Comparison of ENCODE assay signal across 1 cellular context in genomic region chr1:109283748-109284600, GRCh38.
TF ChIP-seq lines count a peak whose summit lies in the region.

No MANE protein-coding gene starts in this region.

TF ChIP-seq in K562, 482 proteins besides CTCF, POLR2A, EP300 and RAD21 (continued from another document and continues in another):
- TF ChIP-seq ZBTB43 (CRISPR knock-in tag; IDR thresholded peaks at IDR 0.05), result no peak
- no peak for TF ChIP-seq XRCC3 (IDR thresholded peaks at IDR 0.05)
- no peak for TF ChIP-seq KAT2B (IDR thresholded peaks at IDR 0.05; ENCODE audit: low read depth, low read length)
- TF ChIP-seq MLLT1 (IDR thresholded peaks at IDR 0.05), result 0 out of 4 replicates have a peak, but pooled peaks of 1 of the 2 experiments have one; percentile 37
- no peak for TF ChIP-seq ZNF830 (CRISPR knock-in tag; IDR thresholded peaks at IDR 0.05)
- TF ChIP-seq EWSR1 (IDR thresholded peaks at IDR 0.05; ENCODE audit: borderline replicate concordance, low read depth, partially characterized antibody), result no peak
- no peak for TF ChIP-seq REST (CRISPR knock-in tag; IDR thresholded peaks at IDR 0.05; ENCODE audit: low read depth)
- no peak for TF ChIP-seq CEBPB (tag; IDR thresholded peaks at IDR 0.05)
- TF ChIP-seq ZNF583 (CRISPR knock-in tag; IDR thresholded peaks at IDR 0.05), result no peak
- TF ChIP-seq SMARCA5 (IDR thresholded peaks at IDR 0.05), result no peak
- peak; percentile 13; the same call in 1 of the 2 replicates for TF ChIP-seq HINFP (tag; conservative IDR thresholded peaks at IDR 0.05; ENCODE audit: low read depth)
- TF ChIP-seq SMAD4 (CRISPR knock-in tag; conservative IDR thresholded peaks at IDR 0.05), result 0 out of 2 replicates have a peak, but pooled peaks have one; percentile 5
- TF ChIP-seq BRF2 (IDR thresholded peaks at IDR 0.05; ENCODE audit: borderline replicate concordance, insufficient read depth, insufficient read length), result no peak
- no peak for TF ChIP-seq ZBTB7A (IDR thresholded peaks at IDR 0.05; ENCODE audit: borderline replicate concordance, control insufficient read depth, low read depth, low read length)
- TF ChIP-seq TAL1 (IDR thresholded peaks at IDR 0.05), result no peak
- TF ChIP-seq NR0B1 (IDR thresholded peaks at IDR 0.05; ENCODE audit: partially characterized antibody), result no peak
- TF ChIP-seq ARNT (IDR thresholded peaks at IDR 0.05), result 0 out of 4 replicates have a peak, but pooled peaks of 1 of the 2 experiments have one; percentile 12
- no peak for TF ChIP-seq ZNF696 (CRISPR knock-in tag; conservative IDR thresholded peaks at IDR 0.05)
- TF ChIP-seq BCOR (IDR thresholded peaks at IDR 0.05), result no peak
- TF ChIP-seq PHF20 (IDR thresholded peaks at IDR 0.05; ENCODE audit: partially characterized antibody), result no peak
- TF ChIP-seq SMAD1 (IDR thresholded peaks at IDR 0.05; ENCODE audit: low read depth, low read length, partially characterized antibody), result no peak
- no peak for TF ChIP-seq MBD2 (IDR thresholded peaks at IDR 0.05; ENCODE audit: borderline replicate concordance, low read depth)
- no peak for TF ChIP-seq RBFOX2 (IDR thresholded peaks at IDR 0.05; ENCODE audit: low read depth, low read length)
- peak; percentile 77; the same call in 1 of the 2 replicates for TF ChIP-seq RFX1 (IDR thresholded peaks at IDR 0.05)
- TF ChIP-seq ZBTB11 (CRISPR knock-in tag; IDR thresholded peaks at IDR 0.05), result peak in 1 of 3 experiments; percentile 56; a peak in 1 of 6 replicates
- no peak for TF ChIP-seq ETS2 (tag; IDR thresholded peaks at IDR 0.05; ENCODE audit: borderline replicate concordance, poor library complexity, severe bottlenecking)
- TF ChIP-seq SRF (CRISPR knock-in tag; IDR thresholded peaks at IDR 0.05), result peak in 1 of 2 experiments; percentile 85; a peak in 1 of 4 replicates
- TF ChIP-seq TCFL5 (CRISPR knock-in tag; conservative IDR thresholded peaks at IDR 0.05), result no peak
- no peak for TF ChIP-seq ARID2 (IDR thresholded peaks at IDR 0.05)
- TF ChIP-seq TSC22D4 (tag; IDR thresholded peaks at IDR 0.05), result no peak
- TF ChIP-seq SRSF9 (IDR thresholded peaks at IDR 0.05; ENCODE audit: borderline replicate concordance, low read depth, low read length), result no peak
- no peak for TF ChIP-seq ESRRB (CRISPR knock-in tag; IDR thresholded peaks at IDR 0.05; ENCODE audit: borderline replicate concordance)
- no peak for TF ChIP-seq ZNF282 (CRISPR knock-in tag; IDR thresholded peaks at IDR 0.05)
- TF ChIP-seq ZNF239 (CRISPR knock-in tag; IDR thresholded peaks at IDR 0.05), result no peak
- 0 out of 4 replicates have a peak, but pooled peaks of 1 of the 2 experiments have one; percentile 33 for TF ChIP-seq ZNF318 (IDR thresholded peaks at IDR 0.05; ENCODE audit: borderline replicate concordance in 1 of 2, low read depth in 1 of 2)
- no peak for TF ChIP-seq PHB2 (IDR thresholded peaks at IDR 0.05; ENCODE audit: low read depth)
- TF ChIP-seq ZNF197 (CRISPR knock-in tag; IDR thresholded peaks at IDR 0.05; ENCODE audit: low read depth), result no peak
